Comparison of ENCODE assay signal across 8 cellular contexts in the genomic region with DNA sequence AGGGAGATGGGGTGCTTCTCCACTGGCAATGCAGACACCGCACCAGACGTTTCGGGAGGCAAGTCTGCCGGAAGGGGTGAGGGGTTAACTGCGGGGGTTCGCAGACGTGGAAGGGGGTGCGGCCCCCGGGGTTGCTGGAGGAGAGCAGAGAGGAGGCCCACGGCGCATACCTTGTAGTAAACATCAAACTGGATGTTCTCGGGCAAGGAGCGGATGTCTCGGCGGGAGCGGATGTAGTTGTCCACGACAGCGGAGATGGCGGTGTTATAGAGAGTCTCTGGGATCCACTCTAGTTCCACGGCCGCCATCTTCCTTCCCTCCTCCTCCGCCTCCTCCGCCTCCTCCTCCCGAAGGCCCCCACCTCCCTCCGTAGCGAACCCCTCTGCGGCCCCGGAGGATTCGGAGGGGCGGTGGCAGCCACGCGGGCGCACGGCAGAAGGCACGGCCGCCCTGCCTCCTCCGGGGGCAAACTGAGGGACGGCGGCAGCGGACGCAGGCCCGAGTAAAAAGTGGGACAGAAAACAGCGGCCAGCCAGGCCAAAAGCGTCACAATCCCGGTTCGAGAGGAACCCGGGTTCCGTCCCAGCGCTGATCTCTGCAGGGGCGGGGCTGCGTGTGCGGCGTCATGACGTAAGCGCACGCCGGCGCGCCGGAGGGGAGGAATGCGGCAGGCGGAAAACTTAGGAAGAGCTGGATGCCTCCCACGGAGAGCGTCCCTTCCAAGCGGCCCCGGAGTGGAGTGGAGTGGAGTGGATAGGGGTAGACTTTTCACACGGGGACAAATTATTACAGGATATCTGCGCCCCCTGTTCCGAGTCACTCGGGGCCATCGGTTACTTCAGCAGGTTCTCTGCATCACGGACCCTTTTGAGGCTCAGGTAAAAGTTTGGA. TPM values are rescaled to one million over a fixed set of nuclear protein-coding genes. Genes with fewer than 3 reads are reported as not detected.
A peak's percentile ranks its signal among the peaks of the same experiment; 100 is the strongest.
DNase-seq lines count a peak whose midpoint lies in the region; ATAC-seq, FAIRE-seq and TF ChIP-seq lines count a peak whose summit lies in the region.

A gene with protein sequence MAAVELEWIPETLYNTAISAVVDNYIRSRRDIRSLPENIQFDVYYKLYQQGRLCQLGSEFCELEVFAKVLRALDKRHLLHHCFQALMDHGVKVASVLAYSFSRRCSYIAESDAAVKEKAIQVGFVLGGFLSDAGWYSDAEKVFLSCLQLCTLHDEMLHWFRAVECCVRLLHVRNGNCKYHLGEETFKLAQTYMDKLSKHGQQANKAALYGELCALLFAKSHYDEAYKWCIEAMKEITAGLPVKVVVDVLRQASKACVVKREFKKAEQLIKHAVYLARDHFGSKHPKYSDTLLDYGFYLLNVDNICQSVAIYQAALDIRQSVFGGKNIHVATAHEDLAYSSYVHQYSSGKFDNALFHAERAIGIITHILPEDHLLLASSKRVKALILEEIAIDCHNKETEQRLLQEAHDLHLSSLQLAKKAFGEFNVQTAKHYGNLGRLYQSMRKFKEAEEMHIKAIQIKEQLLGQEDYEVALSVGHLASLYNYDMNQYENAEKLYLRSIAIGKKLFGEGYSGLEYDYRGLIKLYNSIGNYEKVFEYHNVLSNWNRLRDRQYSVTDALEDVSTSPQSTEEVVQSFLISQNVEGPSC (minus strand): TSS at position 619 of the 891 bp plus-strand sequence. CDS start 311 bp downstream, at position 308.

- ATAC-seq in GM18909 (IDR thresholded peaks at IDR 0.05; ENCODE audit: poor library complexity, unreplicated experiment) (peak; percentile 93), HG03159 (IDR thresholded peaks at IDR 0.05; ENCODE audit: unreplicated experiment) (peak; percentile 85)

- H3K4me2 ChIP-seq in keratinocyte (ENCODE audit: control insufficient read depth, extremely low read depth, insufficient read depth, low read depth, low read length), result peak within 1 kb of the TSS; percentile 93

- POLR2A ChIA-PET in AG04450 (lab: Yijun Ruan, JAX), result interaction anchor here (0.9 to 2.6 kb wide), 8 partner anchors 9 to 74 kb away, joined by 4 to 20 read pairs (median 8); a partner anchor contains a TSS

- H3K9me3 ChIP-seq in AG04450 (ENCODE audit: control insufficient read depth, insufficient read depth, low read length), result no peaks in the 10 kb centered on the region; the same call in 1 of the 2 replicates
- no peaks in the 10 kb centered on the region for H3K9me3 ChIP-seq in keratinocyte (ENCODE audit: control insufficient read depth, low read depth, low read length)

- dilution Hi-C loops in keratinocyte (cut with MboI; ENCODE audit: extremely low pct_ligation_motif_present, low sequenced_read_pairs), result no loop called here

- peaks cover 19% of the 10 kb centered on the region for H3K4me1 ChIP-seq in keratinocyte (ENCODE audit: control insufficient read depth, extremely low read depth, insufficient read depth, low read length)

- FAIRE-seq in keratinocyte (lab: Jason Lieb, UNC), result no peak

- peaks cover 54% of the 10 kb centered on the region for H3K79me2 ChIP-seq in keratinocyte (ENCODE audit: control insufficient read depth, insufficient read depth, low read length)

- no peaks in the 10 kb centered on the region for H3K27me3 ChIP-seq in AG04450 (ENCODE audit: control insufficient read depth, insufficient read depth, low read length)
- no peaks in the 10 kb centered on the region for H3K27me3 ChIP-seq in keratinocyte (ENCODE audit: control insufficient read depth, extremely low read depth, insufficient read depth, low read length)

- H2AFZ ChIP-seq in keratinocyte (ENCODE audit: control insufficient read depth, low read length), result peak within 1 kb of the TSS; percentile 89

- H3K4me3 ChIP-seq in AG04450 (ENCODE audit: low read depth, low read length), result peak within 1 kb of the TSS; percentile 98
- peak within 1 kb of the TSS; percentile 88 to 96 (median 96) for H3K4me3 ChIP-seq in keratinocyte (ENCODE audit: control insufficient read depth in 2 of 3, extremely low read depth in 1 of 3, insufficient read depth in 2 of 3, low read depth in 1 of 3, low read length in 3 of 3)

- peak within 1 kb of the TSS; percentile 85 for H3K9ac ChIP-seq in keratinocyte (ENCODE audit: control insufficient read depth, extremely low read depth, insufficient read depth, low read length)

- H3K9me1 ChIP-seq in keratinocyte (ENCODE audit: control insufficient read depth, extremely low read depth, insufficient read depth, low read length), result peaks cover 10% of the 10 kb centered on the region

- CTCF ChIA-PET in AG04450 (lab: Charles Lee), result interaction anchor here (0.6 to 1.4 kb wide), 4 partner anchors 22 to 91 kb away, joined by 3 to 6 read pairs (median 4); no protein-coding TSS in a partner anchor

- peaks cover 0 to 5% of the 10 kb centered on the region in 2 experiments for H3K36me3 ChIP-seq in keratinocyte (ENCODE audit: control insufficient read depth in 2 of 2, extremely low read depth in 1 of 2, insufficient read depth in 2 of 2, low read length in 2 of 2)

- no peaks in the 10 kb centered on the region for H4K20me1 ChIP-seq in keratinocyte (ENCODE audit: control insufficient read depth, extremely low read depth, insufficient read depth, low read length)

- TF ChIP-seq CTCF in AG04450 (IDR thresholded peaks at IDR 0.05; ENCODE audit: low read depth, low read length) (no peak), keratinocyte (optimal IDR thresholded peaks at IDR 0.05 in 1 of 3, IDR thresholded peaks at IDR 0.05 in 1 of 3, conservative IDR thresholded peaks at IDR 0.05 in 1 of 3; ENCODE audit: extremely low read depth in 1 of 3, insufficient read depth in 2 of 3, low read length in 3 of 3) (no peak)

- H3K27ac ChIP-seq in AG04450 (ENCODE audit: low read depth, low read length), result peak within 1 kb of the TSS; percentile 96
- peak within 1 kb of the TSS; percentile 85 for H3K27ac ChIP-seq in keratinocyte (ENCODE audit: control insufficient read depth, insufficient read depth, low read length)

- peak; percentile 60 for DNase-seq in AG04450 (ENCODE audit: low read depth, low spot score)
- DNase-seq in NCI-H226, result peak; percentile 87
- peak; percentile 76 for DNase-seq in activated CD4-positive, CD25-positive, alpha-beta regulatory T cell treated with anti-CD3 and anti-CD28 coated beads, Interleukin-2, amount 50 U/mL, for 72 hours
- peak; percentile 90 for DNase-seq in cerebellar cortex (ENCODE audit: low spot score)
- peak; percentile 19 for DNase-seq in keratinocyte (ENCODE audit: low read depth, low spot score)
- DNase-seq in stimulated activated CD4-positive, alpha-beta T cell treated with anti-CD3 and anti-CD28 coated beads, Interleukin-15, amount 100 ng/mL, for 1 hour (ENCODE audit: low read depth in 1 of 2, low spot score in 1 of 2), result peak; percentile 42 to 58

RNA-seq across cellular contexts. Expression of the gene that starts here (rescaled TPM):
- polyA plus RNA-seq in AG04450 (2011; rRNA removed), result 37.0 and 55.1 TPM in 2 replicates
- polyA minus RNA-seq in AG04450 (2011; rRNA and poly(A)+ RNA removed), result 80.7 and 99.0 TPM in 2 replicates
- polyA plus RNA-seq in keratinocyte, result 11.5 to 21.1 TPM (median 13.8 TPM) in 3 replicates
- 11.6 TPM for polyA plus RNA-seq in keratinocyte (2011; ENCODE audit: low read depth)
- polyA plus RNA-seq in keratinocyte (2011; cell fraction: cytosol; rRNA removed), result 5.9 and 14.1 TPM in 2 replicates
- 10.3 and 14.2 TPM in 2 replicates for polyA plus RNA-seq in keratinocyte (2011; cell fraction: nucleus; rRNA removed)
- polyA plus RNA-seq in keratinocyte (2012; ENCODE audit: low replicate concordance), result 11.4 and 14.4 TPM in 2 replicates
- 6.5 to 39.9 TPM (median 19.9 TPM) in 3 replicates for polyA minus RNA-seq in keratinocyte
- 11.5 TPM for polyA minus RNA-seq in keratinocyte (2011; cell fraction: cytosol; rRNA and poly(A)+ RNA removed)
- 12.8 and 30.4 TPM in 2 replicates for polyA minus RNA-seq in keratinocyte (2011; cell fraction: nucleus; rRNA and poly(A)+ RNA removed)

Comparison
In these comparisons a context has a peak if more than half of its experiments do, and no peak if none do; other contexts are left out.
1. Peak in every context shown above with its lines: DNase-seq, ATAC-seq, H3K4me3 ChIP-seq and H3K27ac ChIP-seq.
2. DNase-seq: peak in every context shown above with its lines; median percentile 90 in cerebellar cortex; 87 in NCI-H226; 76 in activated CD4-positive, CD25-positive, alpha-beta regulatory T cell treated with anti-CD3 and anti-CD28 coated beads, Interleukin-2, amount 50 U/mL, for 72 hours; 60 in AG04450; 50 in stimulated activated CD4-positive, alpha-beta T cell treated with anti-CD3 and anti-CD28 coated beads, Interleukin-15, amount 100 ng/mL, for 1 hour; 19 in keratinocyte.